In the genomic region with DNA sequence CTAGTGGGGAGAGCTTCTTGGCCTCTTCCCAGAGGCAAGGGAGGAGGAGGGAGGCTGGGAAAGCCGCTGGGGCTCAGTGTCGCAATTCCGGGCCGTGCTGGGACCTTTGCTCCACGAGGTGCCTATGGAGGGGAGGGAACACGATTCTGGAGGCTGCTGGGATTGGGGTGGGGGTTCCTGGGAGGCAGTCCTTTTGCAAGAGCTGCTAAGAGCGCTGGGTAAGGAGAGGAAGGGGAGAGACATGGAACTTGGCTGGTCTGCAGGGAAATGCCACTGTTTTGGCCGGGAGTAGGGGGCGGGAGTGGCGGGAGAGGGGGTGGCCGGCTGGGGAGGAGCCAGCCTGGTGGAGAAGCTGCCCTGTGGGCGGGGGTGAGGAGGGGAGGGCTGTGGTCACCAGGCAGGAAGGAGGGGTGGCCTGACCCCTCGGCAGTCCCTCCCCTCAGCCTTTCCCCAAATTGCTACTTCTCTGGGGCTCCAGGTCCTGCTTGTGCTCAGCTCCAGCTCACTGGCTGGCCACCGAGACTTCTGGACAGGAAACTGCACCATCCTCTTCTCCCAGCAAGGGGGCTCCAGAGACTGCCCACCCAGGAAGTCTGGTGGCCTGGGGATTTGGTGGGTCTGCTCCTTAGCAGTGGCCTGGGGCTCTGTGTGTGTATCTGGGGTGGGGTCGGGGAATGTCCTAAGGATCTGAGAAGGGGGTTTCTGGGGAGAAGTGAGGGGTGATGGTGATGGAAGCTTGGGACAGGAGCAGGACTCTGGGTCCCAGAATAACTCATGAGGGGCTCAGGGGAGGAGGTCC, we compare ENCODE assay signal across 8 cellular contexts. TPM values are rescaled to one million over a fixed set of nuclear protein-coding genes. Genes with fewer than 3 reads are reported as not detected.
DNase-seq lines count a peak whose midpoint lies in the region; ATAC-seq and TF ChIP-seq lines count a peak whose summit lies in the region.

NR1H3 (plus strand) TSS at position 479 of the 799 bp plus-strand sequence. CDS start 1,221 bp downstream, outside the sequence.

- H3K9ac ChIP-seq in BLaER1: peak within 1 kb of the TSS; percentile 60

- H3K4me1 ChIP-seq in BLaER1: peaks cover 37% of the 10 kb centered on the region

- POLR2A ChIA-PET in activated CD4-positive, alpha-beta memory T cell treated with anti-CD3 and anti-CD28 coated beads for 36 hours (lab: Charles Lee): no interaction called here

- no peaks in the 10 kb centered on the region for H3K9me3 Mint-ChIP-seq in HFFc6
- no peaks in the 10 kb centered on the region for H3K9me3 Mint-ChIP-seq in activated CD4-positive, alpha-beta memory T cell treated with anti-CD3 and anti-CD28 coated beads for 36 hours
- no peaks in the 10 kb centered on the region for H3K9me3 Mint-ChIP-seq in osteocyte (ENCODE audit: unreplicated experiment)

- H3K4me1 Mint-ChIP-seq in HFFc6 (ENCODE audit: low read depth) (peaks cover 40% of the 10 kb centered on the region), osteocyte (ENCODE audit: unreplicated experiment) (peaks cover 48% of the 10 kb centered on the region)
- H3K4me1 Mint-ChIP-seq in activated CD4-positive, alpha-beta memory T cell treated with anti-CD3 and anti-CD28 coated beads for 36 hours (ENCODE audit: low read depth): peaks cover 2% of the 10 kb centered on the region

- CTCF ChIA-PET in activated CD4-positive, alpha-beta memory T cell treated with anti-CD3 and anti-CD28 coated beads for 36 hours (lab: Charles Lee): interaction anchor here (0.6 to 4.8 kb wide), 4 partner anchors 9 to 155 kb away, joined by 3 to 54 read pairs (median 18); partner anchors contain the start of genes ACP2 and ARFGAP2

- H3K4me3 Mint-ChIP-seq in HFFc6 (peak within 1 kb of the TSS; percentile 68), osteocyte (ENCODE audit: unreplicated experiment) (peak within 1 kb of the TSS; percentile 63)
- H3K4me3 Mint-ChIP-seq in activated CD4-positive, alpha-beta memory T cell treated with anti-CD3 and anti-CD28 coated beads for 36 hours: no peak within 1 kb of the TSS

- DNase-seq in HFFc6: peak; percentile 40
- no peak for DNase-seq in activated CD4-positive, alpha-beta memory T cell treated with anti-CD3 and anti-CD28 coated beads for 36 hours
- peak in 28 of 42 donors; percentile 18 to 66 (median 38) for DNase-seq in head of caudate nucleus
- DNase-seq in osteocyte (ENCODE audit: extremely low spot score, unreplicated experiment): no peak
- DNase-seq in stimulated activated CD4-positive, alpha-beta T cell treated with anti-CD3 and anti-CD28 coated beads, Interleukin-15, amount 100 ng/mL, for 24 hours: no peak

- no peaks in the 10 kb centered on the region for H3K9me3 ChIP-seq in BLaER1

- no peaks in the 10 kb centered on the region for H4K20me1 ChIP-seq in BLaER1

- H3K27me3 Mint-ChIP-seq in HFFc6 (ENCODE audit: insufficient read depth): no peaks in the 10 kb centered on the region
- H3K27me3 Mint-ChIP-seq in activated CD4-positive, alpha-beta memory T cell treated with anti-CD3 and anti-CD28 coated beads for 36 hours: no peaks in the 10 kb centered on the region
- H3K27me3 Mint-ChIP-seq in osteocyte (ENCODE audit: unreplicated experiment): no peaks in the 10 kb centered on the region

- H3K27ac ChIP-seq in BLaER1: peak within 1 kb of the TSS; percentile 74

- no peaks in the 10 kb centered on the region for H3K36me3 ChIP-seq in BLaER1

- H3K27me3 ChIP-seq in BLaER1: no peaks in the 10 kb centered on the region

- ATAC-seq in GM18868 (IDR thresholded peaks at IDR 0.05; ENCODE audit: unreplicated experiment): no peak
- no peak for ATAC-seq in HG03378 (IDR thresholded peaks at IDR 0.05; ENCODE audit: unreplicated experiment)

- intact Hi-C loops in activated CD4-positive, alpha-beta memory T cell treated with anti-CD3 and anti-CD28 coated beads for 36 hours (cut with micrococcal nuclease): no loop called here
- intact Hi-C loops in head of caudate nucleus (cut with DNase I): no loop called here

- no peak within 1 kb of the TSS for H3K4me3 ChIP-seq in BLaER1

- TF ChIP-seq CTCF in HFFc6 (IDR thresholded peaks at IDR 0.05) (peak; percentile 79), osteocyte (IDR thresholded peaks at IDR 0.05) (peak; percentile 70)

- H3K36me3 Mint-ChIP-seq in HFFc6 (ENCODE audit: low read depth): no peaks in the 10 kb centered on the region
- H3K36me3 Mint-ChIP-seq in activated CD4-positive, alpha-beta memory T cell treated with anti-CD3 and anti-CD28 coated beads for 36 hours: no peaks in the 10 kb centered on the region
- H3K36me3 Mint-ChIP-seq in osteocyte (ENCODE audit: unreplicated experiment): peaks cover 2% of the 10 kb centered on the region

- peak within 1 kb of the TSS; percentile 69 for H3K4me2 ChIP-seq in BLaER1

- H3K27ac Mint-ChIP-seq in HFFc6 (peak within 1 kb of the TSS; percentile 56), osteocyte (ENCODE audit: unreplicated experiment) (peak within 1 kb of the TSS; percentile 85)
- no peak within 1 kb of the TSS for H3K27ac Mint-ChIP-seq in activated CD4-positive, alpha-beta memory T cell treated with anti-CD3 and anti-CD28 coated beads for 36 hours

RNA-seq across cellular contexts. Expression of gene NR1H3, which starts in this region (rescaled TPM):
- total RNA-seq in HFFc6 (2021; fragmentation: NEBNext Ultra II Directional; extraction: Animal tissue kit (Norgen Biotek cat#: 25700)): 10 to 100 TPM in 2 of 6 experiments, 1 to 10 TPM in 4; 5.4 to 11.2 (median 9.2) TPM
- 10 to 100 TPM; 13.0 to 14.0 TPM for total RNA-seq in activated CD4-positive, alpha-beta memory T cell treated with anti-CD3 and anti-CD28 coated beads for 36 hours
- total RNA-seq in osteocyte: 10.5 and 14.4 TPM in 2 replicates

Comparison
In these comparisons a context has a peak if more than half of its experiments do, and no peak if none do; other contexts are left out.
1. DNase-seq: peak in HFFc6 (single experiment) and head of caudate nucleus (28 of 42); none in activated CD4-positive, alpha-beta memory T cell treated with anti-CD3 and anti-CD28 coated beads for 36 hours (single experiment), osteocyte (single experiment) and stimulated activated CD4-positive, alpha-beta T cell treated with anti-CD3 and anti-CD28 coated beads, Interleukin-15, amount 100 ng/mL, for 24 hours (single experiment).